Comparison of ENCODE assay signal across 17 cellular contexts in genomic region chr7:44109991-44110390, GRCh38. TPM values are rescaled to one million over a fixed set of nuclear protein-coding genes. Genes with fewer than 3 reads are reported as not detected.
DNase-seq lines count a peak whose midpoint lies in the region; ATAC-seq, FAIRE-seq and TF ChIP-seq lines count a peak whose summit lies in the region.
"Had no signal": no experiment of that assay in that cellular context is flagged by ENCODE, and none has a peak within 500 bp of the region (broad histone marks: within the 10 kb centered on the region; RNA-seq: fewer than 3 reads in every experiment).

No MANE protein-coding gene starts in this region.

- H3K4me3 Mint-ChIP-seq in osteocyte (ENCODE audit: unreplicated experiment), result no peak overlapping the region
- H3K4me3 Mint-ChIP-seq: CD4-positive, CD25-positive, alpha-beta regulatory T cell had no signal

- no peak overlapping the region for H2AFZ ChIP-seq in SK-N-SH (ENCODE audit: low read depth)
- H2AFZ ChIP-seq: GM23248 had no signal

- no peak for TF ChIP-seq RAD21 in SK-N-SH (IDR thresholded peaks at IDR 0.05; ENCODE audit: low read length)

- DNase-seq in SK-N-SH, result peak; percentile 44
- DNase-seq in kidney, result peak; percentile 59
- DNase-seq in osteocyte (ENCODE audit: extremely low spot score, unreplicated experiment), result no peak
- DNase-seq in ureter (ENCODE audit: low spot score), result no peak
- no peak for DNase-seq in activated naive CD4-positive, alpha-beta T cell treated with anti-CD3 and anti-CD28 coated beads, Interleukin-2, amount 50 U/mL, for 16 hours
- DNase-seq in GM20000 (ENCODE audit: low spot score), result no peak
- DNase-seq: CD4-positive, CD25-positive, alpha-beta regulatory T cell; GM23248 had no signal

- CTCF ChIA-PET in SK-N-SH (lab: Yijun Ruan, JAX), result interaction anchor here (0.7 to 2.3 kb wide), 3 partner anchors 13 to 42 kb away, joined by 3 to 7 read pairs (median 3); no protein-coding TSS in a partner anchor

- H3K79me2 ChIP-seq in SK-N-SH (ENCODE audit: insufficient read depth), result peaks cover 33% of the 10 kb centered on the region

- intact Hi-C loops in kidney (cut with DNase I), result no loop called here

- POLR2A ChIA-PET in SK-N-SH (lab: Yijun Ruan, JAX), result interaction anchor here (1.2 kb wide), 1 partner anchor 9 kb away, joined by 3 read pairs; no protein-coding TSS in a partner anchor

- H3K27ac Mint-ChIP-seq in osteocyte (ENCODE audit: unreplicated experiment), result peak overlapping the region; percentile 31
- H3K27ac Mint-ChIP-seq: CD4-positive, CD25-positive, alpha-beta regulatory T cell had no signal

- no peaks in the 10 kb centered on the region for H3K9me3 Mint-ChIP-seq in osteocyte (ENCODE audit: unreplicated experiment)
- H3K9me3 Mint-ChIP-seq: CD4-positive, CD25-positive, alpha-beta regulatory T cell had no signal

- 97% methylated on average over 16 of the region's 18 CpGs for WGBS in SK-N-SH (ENCODE audit: low lambda C conversion rate)

- H3K27ac ChIP-seq in SK-N-SH (ENCODE audit: low read depth in 2 of 2, low read length in 1 of 2) (no peak overlapping the region; a peak in 1 of 4 replicates), KOPT-K1 (ENCODE audit: low read depth, low read length, poor library complexity, severe bottlenecking) (peak overlapping the region; percentile 100), kidney (ENCODE audit: low read depth in 2 of 2, low read length in 2 of 2) (no peak overlapping the region)
- H3K27ac ChIP-seq: 22Rv1, BLaER1, GM23248 had no signal

- ATAC-seq in SK-N-SH treated with all-trans-retinoic acid at 6 μM for 48 hours, result no peak

- H3K9me3 ChIP-seq in SK-N-SH (no peaks in the 10 kb centered on the region), KOPT-K1 (ENCODE audit: insufficient read depth, low read length, poor library complexity, severe bottlenecking) (no peaks in the 10 kb centered on the region), kidney (ENCODE audit: control insufficient read depth in 1 of 2, low read length in 2 of 2) (no peaks in the 10 kb centered on the region)
- H3K9me3 ChIP-seq: BLaER1 had no signal

- H3K4me1 ChIP-seq in SK-N-SH (ENCODE audit: control insufficient read depth in 1 of 2, insufficient read depth in 2 of 2, low read depth in 1 of 2, low read length in 1 of 2) (peaks cover 7 to 23% of the 10 kb centered on the region in 2 experiments; a peak in 1 of 4 replicates), kidney (ENCODE audit: control insufficient read depth in 1 of 2, insufficient read depth in 1 of 2, low read depth in 1 of 2, low read length in 2 of 2) (no peaks in the 10 kb centered on the region)

- H3F3A ChIP-seq in SK-N-SH (replicated peaks; ENCODE audit: insufficient read depth), result peaks cover 22% of the 10 kb centered on the region

- H3K36me3 Mint-ChIP-seq in osteocyte (ENCODE audit: unreplicated experiment), result peaks cover 31% of the 10 kb centered on the region
- H3K36me3 Mint-ChIP-seq: CD4-positive, CD25-positive, alpha-beta regulatory T cell had no signal

- peaks cover 31% of the 10 kb centered on the region for H3K4me1 Mint-ChIP-seq in osteocyte (ENCODE audit: unreplicated experiment)

- no peak for FAIRE-seq in kidney (lab: Jason Lieb, UNC)
- FAIRE-seq: GM18507, H54 had no signal

- H3K27me3 ChIP-seq in SK-N-SH (ENCODE audit: insufficient read depth), result no peaks in the 10 kb centered on the region
- H3K27me3 ChIP-seq: BLaER1 had no signal

- TF ChIP-seq CTCF in SK-N-SH (IDR thresholded peaks at IDR 0.05) (no peak), kidney (IDR thresholded peaks at IDR 0.05; ENCODE audit: borderline replicate concordance, extremely low read depth, insufficient read depth) (no peak), osteocyte (IDR thresholded peaks at IDR 0.05) (no peak), GM20000 (IDR thresholded peaks at IDR 0.05; ENCODE audit: extremely low read depth, missing control alignments) (no peak)

- no peak overlapping the region for H3K9ac ChIP-seq in SK-N-SH
- H3K9ac ChIP-seq in kidney (ENCODE audit: low read length in 2 of 2), result no peak overlapping the region
- H3K9ac ChIP-seq: BLaER1, GM23248 had no signal

- H4K20me1 ChIP-seq in SK-N-SH (ENCODE audit: insufficient read depth), result peaks cover 12% of the 10 kb centered on the region; the same call in 1 of the 2 replicates

- H3K4me3 ChIP-seq in SK-N-SH (ENCODE audit: low read depth in 2 of 2, low read length in 1 of 2), result no peak overlapping the region
- H3K4me3 ChIP-seq in kidney (ENCODE audit: low read length in 2 of 2), result no peak overlapping the region
- H3K4me3 ChIP-seq: BLaER1, GM23248 had no signal

- H3K36me3 ChIP-seq in SK-N-SH (replicated peaks in 1 of 2; ENCODE audit: control insufficient read depth in 1 of 2, insufficient read depth in 2 of 2, low read length in 1 of 2) (peaks cover 27 to 82% of the 10 kb centered on the region in 2 experiments), KOPT-K1 (ENCODE audit: insufficient read depth, low read length) (peaks cover 100% of the 10 kb centered on the region), kidney (ENCODE audit: control insufficient read depth in 1 of 2, insufficient read depth in 2 of 2, low read length in 2 of 2) (no peaks in the 10 kb centered on the region)

- no peaks in the 10 kb centered on the region for H3K9me2 ChIP-seq in SK-N-SH

- no peak for TF ChIP-seq EP300 in SK-N-SH (IDR thresholded peaks at IDR 0.05; ENCODE audit: borderline replicate concordance in 1 of 2, low read depth in 1 of 2, low read length in 1 of 2)

- no peak overlapping the region for H3K4me2 ChIP-seq in SK-N-SH
- H3K4me2 ChIP-seq: BLaER1 had no signal

- H3K27me3 Mint-ChIP-seq in osteocyte (ENCODE audit: unreplicated experiment), result no peaks in the 10 kb centered on the region

TF ChIP-seq in SK-N-SH, 30 proteins besides CTCF, POLR2A, EP300 and RAD21 (continues in another document):
- TF ChIP-seq RXRA (IDR thresholded peaks at IDR 0.05; ENCODE audit: borderline replicate concordance, low read depth), result no peak
- TF ChIP-seq PBX3 (IDR thresholded peaks at IDR 0.05), result no peak
- TF ChIP-seq TCF12 (IDR thresholded peaks at IDR 0.05), result no peak

TF ChIP-seq in SK-N-SH treated with all-trans-retinoic acid at 6 μM for 48 hours, 23 proteins besides CTCF, POLR2A, EP300 and RAD21 (continues in another document):
- no peak for TF ChIP-seq TCF4 (CRISPR knock-in tag; IDR thresholded peaks at IDR 0.05; ENCODE audit: borderline replicate concordance)
- TF ChIP-seq ISL1 (CRISPR knock-in tag; IDR thresholded peaks at IDR 0.05), result no peak
- TF ChIP-seq BACH2 (CRISPR knock-in tag; IDR thresholded peaks at IDR 0.05; ENCODE audit: borderline replicate concordance), result no peak
- no peak for TF ChIP-seq ZC3H10 (CRISPR knock-in tag; IDR thresholded peaks at IDR 0.05)
- no peak for TF ChIP-seq PPARA (CRISPR knock-in tag; IDR thresholded peaks at IDR 0.05; ENCODE audit: borderline replicate concordance)
- TF ChIP-seq TOX (CRISPR knock-in tag; IDR thresholded peaks at IDR 0.05; ENCODE audit: borderline replicate concordance), result no peak
- TF ChIP-seq ZFP30 (CRISPR knock-in tag; IDR thresholded peaks at IDR 0.05), result no peak
- TF ChIP-seq RARB (CRISPR knock-in tag; IDR thresholded peaks at IDR 0.05), result no peak
- TF ChIP-seq ZNF565 (CRISPR knock-in tag; conservative IDR thresholded peaks at IDR 0.05; ENCODE audit: low read depth), result no peak
- no peak for TF ChIP-seq PATZ1 (CRISPR knock-in tag; IDR thresholded peaks at IDR 0.05; ENCODE audit: borderline replicate concordance)
- TF ChIP-seq CSDC2 (CRISPR knock-in tag; IDR thresholded peaks at IDR 0.05), result no peak

RNA-seq across cellular contexts. Expression of gene AEBP1, which starts 5.8 kb away (rescaled TPM):
- polyA plus RNA-seq in SK-N-SH (2012; rRNA removed), result 40.3 and 105 TPM in 2 replicates
- polyA plus RNA-seq in SK-N-SH (2012; cell fraction: cytosol; rRNA removed), result 36.3 and 54.8 TPM in 2 replicates
- polyA plus RNA-seq in SK-N-SH (2012; cell fraction: nucleus; rRNA removed), result 278 and 326 TPM in 2 replicates
- 164 TPM for total RNA-seq in kidney
- 89.4 TPM for polyA plus RNA-seq in kidney (ENCODE audit: insufficient read depth, low read depth, low replicate concordance)
- total RNA-seq in osteocyte, result 781 and 794 TPM in 2 replicates
- total RNA-seq in ureter, result 131 TPM
- total RNA-seq: Daoy, HT1080 had no signal

RNA-seq across cellular contexts. Expression of gene POLD2, which starts 13.4 kb away (rescaled TPM):
- polyA plus RNA-seq in SK-N-SH (2012; rRNA removed) (163 and 194 TPM in 2 replicates), kidney (ENCODE audit: insufficient read depth, low read depth, low replicate concordance) (119 TPM)
- polyA plus RNA-seq in SK-N-SH (2012; cell fraction: cytosol; rRNA removed), result 97.4 and 129 TPM in 2 replicates
- 209 and 258 TPM in 2 replicates for polyA plus RNA-seq in SK-N-SH (2012; cell fraction: nucleus; rRNA removed)
- total RNA-seq in kidney (60.0 TPM), osteocyte (59.2 and 63.0 TPM in 2 replicates), ureter (92.0 TPM)

RNA-seq across cellular contexts. Expression of gene POLM, which starts 27.7 kb away (rescaled TPM):
- polyA plus RNA-seq in SK-N-SH (2012; rRNA removed) (17.4 and 23.1 TPM in 2 replicates), kidney (ENCODE audit: insufficient read depth, low read depth, low replicate concordance) (16.3 TPM)
- polyA plus RNA-seq in SK-N-SH (2012; cell fraction: cytosol; rRNA removed), result 4.2 and 7.5 TPM in 2 replicates
- polyA plus RNA-seq in SK-N-SH (2012; cell fraction: nucleus; rRNA removed), result 117 and 123 TPM in 2 replicates
- total RNA-seq in kidney (41.4 TPM), osteocyte (29.3 and 31.9 TPM in 2 replicates), ureter (46.5 TPM)

RNA-seq across cellular contexts. Expression of gene MYL7, which starts 31.1 kb away (rescaled TPM):
- polyA plus RNA-seq in SK-N-SH (2012; rRNA removed) (0.47 TPM in 1 of 2 replicates, not detected in the other), kidney (ENCODE audit: insufficient read depth, low read depth, low replicate concordance) (not detected)
- 0.08 and 0.22 TPM in 2 replicates for polyA plus RNA-seq in SK-N-SH (2012; cell fraction: cytosol; rRNA removed)
- polyA plus RNA-seq in SK-N-SH (2012; cell fraction: nucleus; rRNA removed), result 0.61 and 1.9 TPM in 2 replicates
- total RNA-seq in kidney (not detected), osteocyte (not detected in 2 replicates), ureter (not detected)
- total RNA-seq: A673; CD4-positive, CD25-positive, alpha-beta regulatory T cell; Daoy; GM23248; HT1080 had no signal
- polyA plus RNA-seq: CD4-positive, CD25-positive, alpha-beta regulatory T cell; GM23248 had no signal

RNA-seq across cellular contexts. Expression of gene PGAM2, which starts 44.6 kb away (rescaled TPM):
- polyA plus RNA-seq in SK-N-SH (2012; rRNA removed), result 0.79 and 1.5 TPM in 2 replicates
- polyA plus RNA-seq in SK-N-SH (2012; cell fraction: cytosol; rRNA removed), result 0.96 and 1.0 TPM in 2 replicates
- polyA plus RNA-seq in SK-N-SH (2012; cell fraction: nucleus; rRNA removed), result 1.6 and 2.5 TPM in 2 replicates
- 2.1 TPM for total RNA-seq in kidney
- 37.7 TPM for polyA plus RNA-seq in kidney (ENCODE audit: insufficient read depth, low read depth, low replicate concordance)
- total RNA-seq in osteocyte, result 0.97 TPM in 1 of 2 replicates, not detected in the other
- 0.62 TPM for total RNA-seq in ureter
- total RNA-seq: A673, Daoy, GM23248, HT1080 had no signal
- polyA plus RNA-seq: CD4-positive, CD25-positive, alpha-beta regulatory T cell; GM23248 had no signal

Comparison
In these comparisons a context has a peak if more than half of its experiments do, and no peak if none do; other contexts are left out.
1. DNase-seq: peak in SK-N-SH (single experiment) and kidney (single experiment); none in osteocyte (single experiment), ureter (single experiment), activated naive CD4-positive, alpha-beta T cell treated with anti-CD3 and anti-CD28 coated beads, Interleukin-2, amount 50 U/mL, for 16 hours (single experiment) and GM20000 (single experiment).